In genomic region chr10:1194161-1194560, GRCh38 we compare ENCODE assay signal across 21 cellular contexts.
"Had no signal": no experiment of that assay in that cellular context is flagged by ENCODE, and none has a peak within 500 bp of the region (broad histone marks: within the 10 kb centered on the region; RNA-seq: fewer than 3 reads in every experiment).

No MANE protein-coding gene starts in this region.

- H3K27ac ChIP-seq: body of pancreas, esophagus squamous epithelium, left ventricle myocardium inferior, prostate gland, suprapubic skin had no signal

- H3K9me3 ChIP-seq: body of pancreas, esophagus squamous epithelium, left ventricle myocardium inferior, prostate gland, suprapubic skin had no signal

- H3K27ac Mint-ChIP-seq: activated B cell treated with CpG ODN at 0.5 μM for 24 hours; activated CD4-positive, alpha-beta T cell treated with anti-CD3 and anti-CD28 coated beads, Interleukin-2, amount 10 ng/mL, durations not matched to agents 24 days and 14 days; memory B cell; natural killer cell treated with Interleukin-12 subunit alpha and Interleukin-12 subunit beta and Interleukin-15 and Interleukin-18, amount 100 ng/mL, for 72 hours had no signal

- ATAC-seq: activated CD8-positive, alpha-beta T cell treated with anti-CD3 and anti-CD28 coated beads, Interleukin-2, amount 10 ng/mL, durations not matched to agents 7 days and 5 days; body of pancreas; right cardiac atrium; stimulated activated naive CD8-positive, alpha-beta T cell treated with anti-CD3 and anti-CD28 coated beads, Interleukin-15, Interleukin-2, amounts not matched to agents 100 U/mL and 50 U/mL, for 24 hours had no signal

- H3K36me3 ChIP-seq: esophagus squamous epithelium, left ventricle myocardium inferior, prostate gland, suprapubic skin had no signal

- H3K27me3 ChIP-seq: body of pancreas had no signal

- H3K9me3 Mint-ChIP-seq: activated B cell treated with CpG ODN at 0.5 μM for 24 hours; activated CD4-positive, alpha-beta T cell treated with anti-CD3 and anti-CD28 coated beads, Interleukin-2, amount 10 ng/mL, durations not matched to agents 24 days and 14 days; central memory CD8-positive, alpha-beta T cell; natural killer cell treated with Interleukin-12 subunit alpha and Interleukin-12 subunit beta and Interleukin-15 and Interleukin-18, amount 100 ng/mL, for 72 hours had no signal

- H3K4me1 ChIP-seq: esophagus squamous epithelium, left ventricle myocardium inferior, prostate gland, suprapubic skin had no signal

- DNase-seq: activated B cell treated with CpG ODN at 0.5 μM for 24 hours; activated CD4-positive, alpha-beta T cell treated with anti-CD3 and anti-CD28 coated beads, Interleukin-2, amount 10 ng/mL, durations not matched to agents 24 days and 14 days; activated CD8-positive, alpha-beta memory T cell treated with anti-CD3 and anti-CD28 coated beads, Interleukin-2, amount 50 U/mL, for 4 hours; activated CD8-positive, alpha-beta T cell treated with anti-CD3 and anti-CD28 coated beads, Interleukin-2, amount 10 ng/mL, durations not matched to agents 7 days and 5 days; activated naive CD4-positive, alpha-beta T cell treated with anti-CD3 and anti-CD28 coated beads, Interleukin-2, amount 50 U/mL, for 16 hours; amniotic stem cell; body of pancreas; cortex of kidney; effector CD8-positive, alpha-beta T cell; esophagus squamous epithelium; hippocampal formation; kidney; left ventricle myocardium inferior; right cardiac atrium; small intestine; stimulated activated naive CD8-positive, alpha-beta T cell treated with anti-CD3 and anti-CD28 coated beads, Interleukin-15, Interleukin-2, amounts not matched to agents 100 U/mL and 50 U/mL, for 24 hours had no signal

- H3K36me3 Mint-ChIP-seq: memory B cell; natural killer cell treated with Interleukin-12 subunit alpha and Interleukin-12 subunit beta and Interleukin-15 and Interleukin-18, amount 100 ng/mL, for 72 hours had no signal

- H3K4me3 Mint-ChIP-seq: activated B cell treated with CpG ODN at 0.5 μM for 24 hours; activated CD8-positive, alpha-beta T cell treated with anti-CD3 and anti-CD28 coated beads, Interleukin-2, amount 10 ng/mL, durations not matched to agents 7 days and 5 days; central memory CD8-positive, alpha-beta T cell; memory B cell; natural killer cell treated with Interleukin-12 subunit alpha and Interleukin-12 subunit beta and Interleukin-15 and Interleukin-18, amount 100 ng/mL, for 72 hours had no signal

- H3K4me1 Mint-ChIP-seq: activated B cell treated with CpG ODN at 0.5 μM for 24 hours, memory B cell had no signal

- H3K4me3 ChIP-seq: body of pancreas, esophagus squamous epithelium, left ventricle myocardium inferior, prostate gland, suprapubic skin had no signal

- H3K27me3 Mint-ChIP-seq: central memory CD8-positive, alpha-beta T cell; memory B cell had no signal
